8 cellular contexts compared by ENCODE assay signal in the genomic region with DNA sequence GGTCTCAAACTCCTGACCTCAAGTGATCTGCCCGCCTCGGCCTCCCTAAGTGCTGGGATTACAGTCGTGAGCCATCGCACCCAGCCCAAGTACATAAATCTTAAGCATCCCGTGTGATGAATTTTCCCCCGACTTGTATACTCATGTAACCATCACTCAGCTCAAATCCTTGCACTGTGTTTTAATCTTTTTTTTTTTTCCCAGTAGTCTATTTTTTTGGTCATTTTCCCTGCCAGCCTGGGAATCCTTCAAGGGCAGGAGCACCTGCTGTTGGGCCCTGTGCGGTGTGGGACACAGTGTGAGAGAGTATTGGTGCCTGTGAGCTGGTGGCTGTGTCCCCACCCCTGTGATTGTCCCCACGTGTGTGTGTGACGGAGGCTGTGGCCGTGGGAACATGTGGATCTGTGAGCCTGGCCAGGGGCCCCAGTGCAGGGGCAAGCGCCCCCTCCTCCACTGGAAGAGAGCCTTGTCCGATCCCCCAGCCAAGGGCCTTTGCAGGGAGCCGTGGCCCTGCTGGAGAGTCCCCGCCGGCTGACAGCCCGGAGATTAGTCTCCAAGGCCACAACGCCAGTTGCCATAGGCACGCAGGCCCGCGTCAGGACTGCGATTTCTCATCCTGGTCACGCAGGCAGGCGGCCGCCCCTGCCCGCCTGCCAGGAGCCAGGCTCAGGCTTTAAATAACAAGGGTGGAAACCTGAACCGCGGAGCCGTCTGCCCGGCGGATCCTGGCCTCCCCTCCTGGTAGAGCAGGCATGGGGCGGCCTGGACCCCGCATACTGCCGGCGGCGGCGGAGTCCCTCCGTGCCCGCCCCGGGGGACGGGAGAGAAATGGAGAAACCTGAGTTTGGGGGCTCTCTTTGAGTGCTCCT.
DNase-seq lines count a peak whose midpoint lies in the region; TF ChIP-seq lines count a peak whose summit lies in the region.

No MANE protein-coding gene starts in this region.

- H3K27me3 ChIP-seq in iPS-18a (ENCODE audit: control insufficient read depth, insufficient read depth, low read length): no peaks in the 10 kb centered on the region

- peak overlapping the region; percentile 50 for H3K9ac ChIP-seq in iPS-18a (ENCODE audit: low read length)

- H3K4me3 ChIP-seq in iPS-18a (ENCODE audit: low read length) (peak overlapping the region; percentile 33), retinal pigment epithelial cell (ENCODE audit: low read length) (peak overlapping the region; percentile 17)

- peaks cover 9% of the 10 kb centered on the region for H3K4me1 ChIP-seq in iPS-18a (ENCODE audit: control insufficient read depth, low read depth, low read length)

- TF ChIP-seq CTCF in AG09319 (IDR thresholded peaks at IDR 0.05; ENCODE audit: low read depth, low read length) (no peak), retinal pigment epithelial cell (conservative IDR thresholded peaks at IDR 0.05; ENCODE audit: low read depth, low read length) (no peak)

- H3K9me3 ChIP-seq in iPS-18a (ENCODE audit: control insufficient read depth, low read depth, low read length): no peaks in the 10 kb centered on the region

- no peak overlapping the region for H3K27ac ChIP-seq in iPS-18a (ENCODE audit: low read length)

- DNase-seq in AG09319 (ENCODE audit: extremely low read depth, low read depth): peak; percentile 85
- peak; percentile 15 for DNase-seq in NCI-H1048 (lab: John Stamatoyannopoulos, UW)
- peak; percentile 64 for DNase-seq in brain pericyte (ENCODE audit: low read depth, low spot score)
- DNase-seq in retinal pigment epithelial cell (ENCODE audit: low read depth): peak; percentile 95
- DNase-seq in cerebellar nuclear complex (lab: John Stamatoyannopoulos, UW): no peak
- DNase-seq in NCI-H345 (lab: John Stamatoyannopoulos, UW): no peak
- no peak for DNase-seq in stimulated activated CD4-positive, alpha-beta T cell treated with anti-CD3 and anti-CD28 coated beads, Interleukin-4, amount 100 ng/mL, for 24 hours

- H3K36me3 ChIP-seq in iPS-18a (ENCODE audit: control insufficient read depth, low read depth, low read length): no peaks in the 10 kb centered on the region

Comparison
In these comparisons a context has a peak if more than half of its experiments do, and no peak if none do; other contexts are left out.
1. DNase-seq: peak in AG09319 (single experiment), NCI-H1048 (single experiment), brain pericyte (single experiment) and retinal pigment epithelial cell (single experiment); none in cerebellar nuclear complex (0 of 2), NCI-H345 (single experiment) and stimulated activated CD4-positive, alpha-beta T cell treated with anti-CD3 and anti-CD28 coated beads, Interleukin-4, amount 100 ng/mL, for 24 hours (single experiment).